8 cellular contexts compared by ENCODE assay signal in genomic region chr3:51966486-51966885, GRCh38. TPM values are rescaled to one million over a fixed set of nuclear protein-coding genes. Genes with fewer than 3 reads are reported as not detected.
DNase-seq lines count a peak whose midpoint lies in the region; ATAC-seq and TF ChIP-seq lines count a peak whose summit lies in the region.

No MANE protein-coding gene starts in this region.

- intact Hi-C loops in naive thymus-derived CD4-positive, alpha-beta T cell (cut with micrococcal nuclease) = no loop called here

- CTCF ChIA-PET in naive thymus-derived CD4-positive, alpha-beta T cell (lab: Charles Lee) = no interaction called here

- no peak for TF ChIP-seq CTCF in coronary artery (IDR thresholded peaks at IDR 0.05)

- peak overlapping the region in 8 of 9 donors; percentile 36 to 80 (median 66) for H3K27ac Mint-ChIP-seq in naive thymus-derived CD4-positive, alpha-beta T cell

- no peak overlapping the region for H2AFZ ChIP-seq in ACC112 (ENCODE audit: low read length, unreplicated experiment)

- peaks cover 21 to 43% (median 24%) of the 10 kb centered on the region in 7 donors for H3K4me1 Mint-ChIP-seq in naive thymus-derived CD4-positive, alpha-beta T cell

- peaks cover 0 to 3% (median 0%) of the 10 kb centered on the region in 5 donors for H3K36me3 Mint-ChIP-seq in naive thymus-derived CD4-positive, alpha-beta T cell

- peak overlapping the region; percentile 77 to 95 (median 84) for H3K4me3 Mint-ChIP-seq in naive thymus-derived CD4-positive, alpha-beta T cell

- H3K4me1 ChIP-seq in ACC112 (ENCODE audit: control insufficient read depth, insufficient read depth, low read length, unreplicated experiment) = peaks cover 15% of the 10 kb centered on the region
- H3K4me1 ChIP-seq in naive thymus-derived CD4-positive, alpha-beta T cell (ENCODE audit: control insufficient read depth in 2 of 2, insufficient read depth in 2 of 2, low read length in 2 of 2) = peaks cover 7 to 9% of the 10 kb centered on the region in 2 donors

- H3K36me3 ChIP-seq in ACC112 (ENCODE audit: insufficient read depth, low read length) = no peaks in the 10 kb centered on the region
- H3K36me3 ChIP-seq in naive thymus-derived CD4-positive, alpha-beta T cell (ENCODE audit: control insufficient read depth in 2 of 3, insufficient read depth in 3 of 3, low read length in 3 of 3) = no peaks in the 10 kb centered on the region

- peaks cover 23% of the 10 kb centered on the region for H3K79me2 ChIP-seq in ACC112 (ENCODE audit: control insufficient read depth, insufficient read depth, low read length, unreplicated experiment)

- H3K27me3 Mint-ChIP-seq in naive thymus-derived CD4-positive, alpha-beta T cell = peaks cover 0 to 10% (median 0%) of the 10 kb centered on the region in 5 donors

- DNase-seq in Jurkat, Clone E6-1 (ENCODE audit: low read depth, low spot score) = no peak
- no peak for DNase-seq in coronary artery (ENCODE audit: low spot score)
- no peak for DNase-seq in naive thymus-derived CD4-positive, alpha-beta T cell
- DNase-seq in NK-92 treated with Interleukin-12 subunit alpha and Interleukin-12 subunit beta, amount 100 ng/mL, for 24 hours (lab: John Stamatoyannopoulos, UW) = no peak
- no peak for DNase-seq in globus pallidus (ENCODE audit: low spot score)
- DNase-seq in NOMO-1 (lab: John Stamatoyannopoulos, UW; ENCODE audit: unreplicated experiment in 2 of 2) = no peak

- no peaks in the 10 kb centered on the region for H3K9me3 ChIP-seq in naive thymus-derived CD4-positive, alpha-beta T cell (ENCODE audit: control insufficient read depth in 2 of 3, low read length in 3 of 3)

- no peak for ATAC-seq in naive thymus-derived CD4-positive, alpha-beta T cell
- no peak for ATAC-seq in GM21825 (IDR thresholded peaks at IDR 0.05; ENCODE audit: unreplicated experiment)

- POLR2A ChIA-PET in naive thymus-derived CD4-positive, alpha-beta T cell (lab: Charles Lee) = interaction anchor here (0.9 to 3.6 kb wide), 5 partner anchors 9 to 35 kb away, joined by 3 to 16 read pairs (median 5); partner anchors contain the start of genes ABHD14A, ACY1, PARP3 and RRP9

- no peaks in the 10 kb centered on the region for H3K9me3 Mint-ChIP-seq in naive thymus-derived CD4-positive, alpha-beta T cell

- H3K4me3 ChIP-seq in ACC112 (ENCODE audit: low read depth, low read length) (peak overlapping the region; percentile 82), coronary artery (peak overlapping the region; percentile 83)
- H3K4me3 ChIP-seq in Jurkat, Clone E6-1 (ENCODE audit: low read length) = peak overlapping the region; percentile 57
- H3K4me3 ChIP-seq in naive thymus-derived CD4-positive, alpha-beta T cell (ENCODE audit: low read length) = peak overlapping the region; percentile 70

- no peaks in the 10 kb centered on the region for H3K27me3 ChIP-seq in ACC112 (ENCODE audit: insufficient read depth, low read length)
- no peaks in the 10 kb centered on the region for H3K27me3 ChIP-seq in naive thymus-derived CD4-positive, alpha-beta T cell (ENCODE audit: control insufficient read depth in 2 of 2, insufficient read depth in 2 of 2, low read length in 2 of 2)

- H3K27ac ChIP-seq in ACC112 (ENCODE audit: low read depth, low read length) = no peak overlapping the region
- H3K27ac ChIP-seq in coronary artery = peak overlapping the region; percentile 86 to 96
- H3K27ac ChIP-seq in naive thymus-derived CD4-positive, alpha-beta T cell (ENCODE audit: low read depth, low read length) = peak overlapping the region; percentile 75

RNA-seq across cellular contexts. Expression of gene PCBP4, which starts 0.8 kb away (rescaled TPM):
- 39.1 TPM for polyA plus RNA-seq in Jurkat, Clone E6-1 (2012; ENCODE audit: insufficient read depth, insufficient read length)
- 10 to 100 TPM; 12.1 to 21.1 (median 15.0) TPM for total RNA-seq in naive thymus-derived CD4-positive, alpha-beta T cell
- polyA plus RNA-seq in naive thymus-derived CD4-positive, alpha-beta T cell = 10 to 100 TPM in 1 of 2 donors, 1 to 10 TPM in 1; 8.0 to 10.8 TPM

RNA-seq across cellular contexts. Expression of gene ABHD14B, which starts 7.4 kb away (rescaled TPM):
- 64.1 TPM for polyA plus RNA-seq in Jurkat, Clone E6-1 (2012; ENCODE audit: insufficient read depth, insufficient read length)
- 10 to 100 TPM; 25.0 to 80.8 (median 54.5) TPM for total RNA-seq in naive thymus-derived CD4-positive, alpha-beta T cell
- 10 to 100 TPM; 88.1 to 91.5 TPM for polyA plus RNA-seq in naive thymus-derived CD4-positive, alpha-beta T cell

RNA-seq across cellular contexts. Expression of gene ABHD14A, which starts 8.4 kb away (rescaled TPM):
- polyA plus RNA-seq in Jurkat, Clone E6-1 (2012; ENCODE audit: insufficient read depth, insufficient read length) = 20.5 TPM
- total RNA-seq in naive thymus-derived CD4-positive, alpha-beta T cell = 10 to 100 TPM in 4 of 5 experiments, 1 to 10 TPM in 1; 9.9 to 23.7 (median 14.7) TPM
- polyA plus RNA-seq in naive thymus-derived CD4-positive, alpha-beta T cell = 10 to 100 TPM; 76.3 to 96.9 TPM

RNA-seq across cellular contexts. Expression of gene GPR62, which starts 11.3 kb away (rescaled TPM):
- polyA plus RNA-seq in Jurkat, Clone E6-1 (2012; ENCODE audit: insufficient read depth, insufficient read length) = not detected
- not detected for total RNA-seq in naive thymus-derived CD4-positive, alpha-beta T cell
- polyA plus RNA-seq in naive thymus-derived CD4-positive, alpha-beta T cell = under 1 TPM in 1 of 2 donors, not detected in 1; 0.08 TPM

RNA-seq across cellular contexts. Expression of gene ACY1, which starts 16.8 kb away (rescaled TPM):
- polyA plus RNA-seq in Jurkat, Clone E6-1 (2012; ENCODE audit: insufficient read depth, insufficient read length) = 51.1 TPM
- total RNA-seq in naive thymus-derived CD4-positive, alpha-beta T cell = 10 to 100 TPM in 4 of 5 experiments, 1 to 10 TPM in 1; 7.8 to 28.3 (median 12.0) TPM
- 10 to 100 TPM; 12.4 to 13.3 TPM for polyA plus RNA-seq in naive thymus-derived CD4-positive, alpha-beta T cell
